1 cellular context compared by ENCODE assay signal in the genomic region with DNA sequence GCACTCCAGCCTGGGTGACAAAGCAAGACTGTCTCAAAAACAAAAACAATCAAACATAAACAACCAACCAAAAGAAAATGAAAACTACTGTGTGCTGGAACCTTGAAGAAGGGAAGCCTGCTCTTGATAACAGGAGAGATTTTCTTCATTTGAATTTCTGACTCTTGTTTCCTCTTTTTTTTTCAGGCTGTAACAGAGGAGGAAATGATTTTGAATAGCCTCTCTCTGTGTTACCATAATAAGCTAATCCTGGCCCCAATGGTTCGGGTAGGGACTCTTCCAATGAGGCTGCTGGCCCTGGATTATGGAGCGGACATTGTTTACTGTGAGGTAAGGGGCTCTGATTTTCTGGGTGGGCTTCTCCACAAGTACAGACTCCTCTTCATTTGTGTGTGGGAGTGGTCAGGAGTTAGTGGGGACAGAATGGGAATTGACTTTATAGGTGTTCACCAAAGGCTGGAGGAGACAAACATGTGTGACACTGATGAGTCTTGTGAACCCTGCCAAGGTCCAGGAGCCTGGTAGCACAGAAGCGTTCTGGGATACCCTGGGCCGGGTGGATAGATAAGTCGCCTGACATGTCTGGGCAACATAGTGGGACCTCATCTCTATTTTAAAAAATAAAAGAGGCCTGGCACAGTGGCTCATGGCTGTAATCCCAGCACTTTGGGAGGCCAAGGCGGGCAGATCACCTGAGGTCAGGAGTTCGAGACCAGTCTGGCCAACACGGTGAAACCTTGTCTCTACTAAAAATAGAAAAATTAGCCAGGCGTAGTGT.
TF ChIP-seq lines count a peak whose summit lies in the region.

No MANE protein-coding gene starts in this region.

TF ChIP-seq in GM12878, 131 proteins besides CTCF, POLR2A, EP300 and RAD21:
- TF ChIP-seq IKZF2 (IDR thresholded peaks at IDR 0.05) (0 out of 4 replicates have a peak, but pooled peaks of 1 of the 2 experiments have one; percentile 14), ZNF622 (IDR thresholded peaks at IDR 0.05) (no peak), YBX1 (IDR thresholded peaks at IDR 0.05) (no peak), BCL11A (IDR thresholded peaks at IDR 0.05; ENCODE audit: low read depth, low read length) (no peak), CEBPB (IDR thresholded peaks at IDR 0.05; ENCODE audit: borderline replicate concordance in 1 of 2, low read depth in 2 of 2, low read length in 2 of 2) (no peak), MEF2A (IDR thresholded peaks at IDR 0.05; ENCODE audit: insufficient read depth, low read depth, low read length) (no peak), RB1 (IDR thresholded peaks at IDR 0.05; ENCODE audit: borderline replicate concordance) (no peak), TCF3 (IDR thresholded peaks at IDR 0.05; ENCODE audit: borderline replicate concordance, insufficient read depth, low read depth, low read length) (no peak), BACH1 (IDR thresholded peaks at IDR 0.05; ENCODE audit: borderline replicate concordance) (no peak), CHD1 (IDR thresholded peaks at IDR 0.05; ENCODE audit: low read depth, low read length) (no peak), FOXK2 (IDR thresholded peaks at IDR 0.05) (no peak), NFXL1 (IDR thresholded peaks at IDR 0.05; ENCODE audit: borderline replicate concordance) (no peak), FOS (IDR thresholded peaks at IDR 0.05; ENCODE audit: borderline replicate concordance, extremely low read depth, insufficient read length) (no peak), USF2 (IDR thresholded peaks at IDR 0.05; ENCODE audit: borderline replicate concordance, low read depth, low read length) (no peak), SRF (IDR thresholded peaks at IDR 0.05; ENCODE audit: low read depth in 2 of 2, low read length in 2 of 2) (0 out of 4 replicates have a peak, but pooled peaks of 1 of the 2 experiments have one; percentile 12), HDAC2 (IDR thresholded peaks at IDR 0.05) (no peak), CHD4 (IDR thresholded peaks at IDR 0.05) (0 out of 2 replicates have a peak, but pooled peaks have one; percentile 68), SUZ12 (IDR thresholded peaks at IDR 0.05; ENCODE audit: unreplicated experiment) (no peak), NR2F1 (conservative IDR thresholded peaks at IDR 0.05) (no peak), SUPT20H (IDR thresholded peaks at IDR 0.05; ENCODE audit: borderline replicate concordance, control insufficient read depth, low read depth, low read length) (no peak)
- TF ChIP-seq, protein P1, sequence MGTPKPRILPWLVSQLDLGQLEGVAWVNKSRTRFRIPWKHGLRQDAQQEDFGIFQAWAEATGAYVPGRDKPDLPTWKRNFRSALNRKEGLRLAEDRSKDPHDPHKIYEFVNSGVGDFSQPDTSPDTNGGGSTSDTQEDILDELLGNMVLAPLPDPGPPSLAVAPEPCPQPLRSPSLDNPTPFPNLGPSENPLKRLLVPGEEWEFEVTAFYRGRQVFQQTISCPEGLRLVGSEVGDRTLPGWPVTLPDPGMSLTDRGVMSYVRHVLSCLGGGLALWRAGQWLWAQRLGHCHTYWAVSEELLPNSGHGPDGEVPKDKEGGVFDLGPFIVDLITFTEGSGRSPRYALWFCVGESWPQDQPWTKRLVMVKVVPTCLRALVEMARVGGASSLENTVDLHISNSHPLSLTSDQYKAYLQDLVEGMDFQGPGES (IDR thresholded peaks at IDR 0.05), result no peak
- TF ChIP-seq, protein P2, sequence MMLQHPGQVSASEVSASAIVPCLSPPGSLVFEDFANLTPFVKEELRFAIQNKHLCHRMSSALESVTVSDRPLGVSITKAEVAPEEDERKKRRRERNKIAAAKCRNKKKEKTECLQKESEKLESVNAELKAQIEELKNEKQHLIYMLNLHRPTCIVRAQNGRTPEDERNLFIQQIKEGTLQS (IDR thresholded peaks at IDR 0.05; ENCODE audit: borderline replicate concordance, extremely low read depth, low read depth, low read length), result no peak
- TF ChIP-seq, protein P3, sequence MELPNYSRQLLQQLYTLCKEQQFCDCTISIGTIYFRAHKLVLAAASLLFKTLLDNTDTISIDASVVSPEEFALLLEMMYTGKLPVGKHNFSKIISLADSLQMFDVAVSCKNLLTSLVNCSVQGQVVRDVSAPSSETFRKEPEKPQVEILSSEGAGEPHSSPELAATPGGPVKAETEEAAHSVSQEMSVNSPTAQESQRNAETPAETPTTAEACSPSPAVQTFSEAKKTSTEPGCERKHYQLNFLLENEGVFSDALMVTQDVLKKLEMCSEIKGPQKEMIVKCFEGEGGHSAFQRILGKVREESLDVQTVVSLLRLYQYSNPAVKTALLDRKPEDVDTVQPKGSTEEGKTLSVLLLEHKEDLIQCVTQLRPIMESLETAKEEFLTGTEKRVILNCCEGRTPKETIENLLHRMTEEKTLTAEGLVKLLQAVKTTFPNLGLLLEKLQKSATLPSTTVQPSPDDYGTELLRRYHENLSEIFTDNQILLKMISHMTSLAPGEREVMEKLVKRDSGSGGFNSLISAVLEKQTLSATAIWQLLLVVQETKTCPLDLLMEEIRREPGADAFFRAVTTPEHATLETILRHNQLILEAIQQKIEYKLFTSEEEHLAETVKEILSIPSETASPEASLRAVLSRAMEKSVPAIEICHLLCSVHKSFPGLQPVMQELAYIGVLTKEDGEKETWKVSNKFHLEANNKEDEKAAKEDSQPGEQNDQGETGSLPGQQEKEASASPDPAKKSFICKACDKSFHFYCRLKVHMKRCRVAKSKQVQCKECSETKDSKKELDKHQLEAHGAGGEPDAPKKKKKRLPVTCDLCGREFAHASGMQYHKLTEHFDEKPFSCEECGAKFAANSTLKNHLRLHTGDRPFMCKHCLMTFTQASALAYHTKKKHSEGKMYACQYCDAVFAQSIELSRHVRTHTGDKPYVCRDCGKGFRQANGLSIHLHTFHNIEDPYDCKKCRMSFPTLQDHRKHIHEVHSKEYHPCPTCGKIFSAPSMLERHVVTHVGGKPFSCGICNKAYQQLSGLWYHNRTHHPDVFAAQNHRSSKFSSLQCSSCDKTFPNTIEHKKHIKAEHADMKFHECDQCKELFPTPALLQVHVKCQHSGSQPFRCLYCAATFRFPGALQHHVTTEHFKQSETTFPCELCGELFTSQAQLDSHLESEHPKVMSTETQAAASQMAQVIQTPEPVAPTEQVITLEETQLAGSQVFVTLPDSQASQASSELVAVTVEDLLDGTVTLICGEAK (IDR thresholded peaks at IDR 0.05; ENCODE audit: borderline replicate concordance), result no peak
TF ChIP-seq in GM12878: peak in this region for 3.
